ENCODE assay signal across 22 cellular contexts in genomic region chr13:74450976-74451375, GRCh38.
DNase-seq lines count a peak whose midpoint lies in the region; ATAC-seq, FAIRE-seq and TF ChIP-seq lines count a peak whose summit lies in the region.
"Had no signal": no experiment of that assay in that cellular context is flagged by ENCODE, and none has a peak within 500 bp of the region (broad histone marks: within the 10 kb centered on the region; RNA-seq: fewer than 3 reads in every experiment).

No MANE protein-coding gene starts in this region.

- H3K9ac ChIP-seq in BLaER1 treated with 17β-estradiol and CSF1 and Interleukin-3, amounts not matched to agents 10 nM and 100 nM, result no peak overlapping the region
- peak overlapping the region; percentile 54 for H3K9ac ChIP-seq in keratinocyte (ENCODE audit: control insufficient read depth, extremely low read depth, insufficient read depth, low read length)

- H3K4me3 ChIP-seq in BLaER1 treated with 17β-estradiol and CSF1 and Interleukin-3, amounts not matched to agents 10 nM and 100 nM, result no peak overlapping the region
- H3K4me3 ChIP-seq in keratinocyte (ENCODE audit: control insufficient read depth in 2 of 3, extremely low read depth in 1 of 3, insufficient read depth in 2 of 3, low read depth in 1 of 3, low read length in 3 of 3), result no peak overlapping the region
- H3K4me3 ChIP-seq: thoracic aorta had no signal

- H3K27me3 ChIP-seq in BLaER1 treated with 17β-estradiol and CSF1 and Interleukin-3, amounts not matched to agents 10 nM and 100 nM, result no peaks in the 10 kb centered on the region
- H3K27me3 ChIP-seq in keratinocyte (ENCODE audit: control insufficient read depth, extremely low read depth, insufficient read depth, low read length), result no peaks in the 10 kb centered on the region

- H3K4me2 ChIP-seq in BLaER1 treated with 17β-estradiol and CSF1 and Interleukin-3, amounts not matched to agents 10 nM and 100 nM, result peak overlapping the region; percentile 47 to 80 (median 67); a peak in 19 of 22 replicates
- H3K4me2 ChIP-seq in keratinocyte (ENCODE audit: control insufficient read depth, extremely low read depth, insufficient read depth, low read depth, low read length), result peak overlapping the region; percentile 68

- peaks cover 18 to 26% (median 21%) of the 10 kb centered on the region in 10 experiments for H3K4me1 ChIP-seq in BLaER1 treated with 17β-estradiol and CSF1 and Interleukin-3, amounts not matched to agents 10 nM and 100 nM
- H3K4me1 ChIP-seq in keratinocyte (ENCODE audit: control insufficient read depth, extremely low read depth, insufficient read depth, low read length), result peaks cover 37% of the 10 kb centered on the region

- H2AFZ ChIP-seq in keratinocyte (ENCODE audit: control insufficient read depth, low read length), result peak overlapping the region; percentile 80

- no peaks in the 10 kb centered on the region for H4K20me1 ChIP-seq in BLaER1 treated with 17β-estradiol and CSF1 and Interleukin-3, amounts not matched to agents 10 nM and 100 nM
- no peaks in the 10 kb centered on the region for H4K20me1 ChIP-seq in keratinocyte (ENCODE audit: control insufficient read depth, extremely low read depth, insufficient read depth, low read length)

- peak overlapping the region in 5 of 11 experiments; percentile 24 to 59 (median 51); a peak in 9 of 22 replicates for H3K27ac ChIP-seq in BLaER1 treated with 17β-estradiol and CSF1 and Interleukin-3, amounts not matched to agents 10 nM and 100 nM
- peak overlapping the region; percentile 78 for H3K27ac ChIP-seq in keratinocyte (ENCODE audit: control insufficient read depth, insufficient read depth, low read length)
- H3K27ac ChIP-seq: RWPE1, thoracic aorta had no signal

- TF ChIP-seq CTCF in keratinocyte (optimal IDR thresholded peaks at IDR 0.05 in 1 of 3, IDR thresholded peaks at IDR 0.05 in 1 of 3, conservative IDR thresholded peaks at IDR 0.05 in 1 of 3; ENCODE audit: extremely low read depth in 1 of 3, insufficient read depth in 2 of 3, low read length in 3 of 3), result no peak

- no peaks in the 10 kb centered on the region for H3K79me2 ChIP-seq in keratinocyte (ENCODE audit: control insufficient read depth, insufficient read depth, low read length)

- H3K9me1 ChIP-seq in keratinocyte (ENCODE audit: control insufficient read depth, extremely low read depth, insufficient read depth, low read length), result no peaks in the 10 kb centered on the region

- H3K9me3 ChIP-seq in BLaER1 treated with 17β-estradiol and CSF1 and Interleukin-3, amounts not matched to agents 10 nM and 100 nM (replicated peaks in 1 of 11), result peaks cover 0 to 15% (median 9%) of the 10 kb centered on the region in 11 experiments; a peak in 12 of 22 replicates
- H3K9me3 ChIP-seq in keratinocyte (ENCODE audit: control insufficient read depth, low read depth, low read length), result no peaks in the 10 kb centered on the region
- H3K9me3 ChIP-seq: thoracic aorta had no signal

- H3K36me3 ChIP-seq in BLaER1 treated with 17β-estradiol and CSF1 and Interleukin-3, amounts not matched to agents 10 nM and 100 nM, result no peaks in the 10 kb centered on the region
- no peaks in the 10 kb centered on the region for H3K36me3 ChIP-seq in keratinocyte (ENCODE audit: control insufficient read depth in 2 of 2, extremely low read depth in 1 of 2, insufficient read depth in 2 of 2, low read length in 2 of 2)
- H3K36me3 ChIP-seq: thoracic aorta had no signal

- dilution Hi-C loops in keratinocyte (cut with MboI; ENCODE audit: extremely low pct_ligation_motif_present, low sequenced_read_pairs), result no loop called here

- ATAC-seq in HG03354 (IDR thresholded peaks at IDR 0.05; ENCODE audit: poor library complexity, severe bottlenecking, unreplicated experiment), result no peak
- no peak for ATAC-seq in GM21619 (IDR thresholded peaks at IDR 0.05; ENCODE audit: unreplicated experiment)
- ATAC-seq: activated CD8-positive, alpha-beta T cell treated with anti-CD3 and anti-CD28 coated beads for 36 hours; CD8-positive, alpha-beta T cell; left cardiac atrium; natural killer cell; stimulated activated memory B cell treated with anti-CD40 and anti-IgM and Interleukin-4, amounts not matched to agents 10 μg/mL and 1 μg/mL and 100 μg/mL, for 72 hours had no signal

- DNase-seq in NCI-H526 (lab: John Stamatoyannopoulos, UW), result peak; percentile 86 to 88
- no peak for DNase-seq in keratinocyte (ENCODE audit: low read depth, low spot score)
- no peak for DNase-seq in midbrain (lab: John Stamatoyannopoulos, UW)
- DNase-seq in SKM-1 (lab: John Stamatoyannopoulos, UW; ENCODE audit: unreplicated experiment), result no peak
- DNase-seq: activated CD8-positive, alpha-beta T cell treated with anti-CD3 and anti-CD28 coated beads for 36 hours; activated naive CD4-positive, alpha-beta T cell treated with anti-CD3 and anti-CD28 coated beads for 36 hours; aorta; CD8-positive, alpha-beta T cell; DMS53; left cardiac atrium; natural killer cell; NCI-H1436; NCI-H510A treated with DMSO at 0.1 percent for 48 hours; posterior cingulate gyrus; stimulated activated CD4-positive, alpha-beta T cell treated with anti-CD3 and anti-CD28 coated beads, Interleukin-1b, Interleukin-23, amount 100 ng/mL, for 48 hours had no signal

- FAIRE-seq in endometrium (lab: Jason Lieb, UNC), result peak; percentile 72
- FAIRE-seq in keratinocyte (lab: Jason Lieb, UNC), result peak; percentile 79

Comparison
In these comparisons a context has a peak if more than half of its experiments do, and no peak if none do; other contexts are left out.
1. DNase-seq: peak in NCI-H526 (2 of 2); none in keratinocyte (single experiment), midbrain (single experiment) and SKM-1 (single experiment).